13 cellular contexts compared by ENCODE assay signal in genomic region chr3:10547413-10547812, GRCh38. TPM values are rescaled to one million over a fixed set of nuclear protein-coding genes. Genes with fewer than 3 reads are reported as not detected.
A peak's percentile ranks its signal among the peaks of the same experiment; 100 is the strongest.
DNase-seq lines count a peak whose midpoint lies in the region; ATAC-seq and TF ChIP-seq lines count a peak whose summit lies in the region.
"Had no signal": no experiment of that assay in that cellular context is flagged by ENCODE, and none has a peak within 500 bp of the region (broad histone marks: within the 10 kb centered on the region; RNA-seq: fewer than 3 reads in every experiment).

No MANE protein-coding gene starts in this region.

- ATAC-seq in left cardiac atrium (no peak), PC-3 (no peak)
- ATAC-seq: CD8-positive, alpha-beta T cell had no signal

- BruUV-seq in PC-3 (replicated peaks; lab: Mats Ljungman, UMichigan): no TSS peak

- no peaks in the 10 kb centered on the region for H3K79me2 ChIP-seq in PC-3 (ENCODE audit: low read length)

- TF ChIP-seq CTCF in coronary artery (IDR thresholded peaks at IDR 0.05) (no peak), progenitor cell of endocrine pancreas (IDR thresholded peaks at IDR 0.05; ENCODE audit: unreplicated experiment) (no peak), PC-3 (conservative IDR thresholded peaks at IDR 0.05; ENCODE audit: low read depth, low read length) (no peak)

- no peaks in the 10 kb centered on the region for H3K36me3 Mint-ChIP-seq in progenitor cell of endocrine pancreas (ENCODE audit: insufficient read depth)
- H3K36me3 Mint-ChIP-seq: CD8-positive, alpha-beta T cell had no signal

- no peak overlapping the region for H3K27ac Mint-ChIP-seq in progenitor cell of endocrine pancreas
- H3K27ac Mint-ChIP-seq: B cell; CD8-positive, alpha-beta T cell; H9 had no signal

- DNase-seq in cardiac septum (ENCODE audit: low spot score): peak; percentile 12
- no peak for DNase-seq in left cardiac atrium
- DNase-seq in coronary artery (ENCODE audit: low spot score): peak; percentile 14
- DNase-seq in mesenteric fat pad (ENCODE audit: low spot score): peak; percentile 45
- DNase-seq in progenitor cell of endocrine pancreas (ENCODE audit: low spot score, unreplicated experiment): no peak
- DNase-seq in PC-3: no peak
- DNase-seq: Calu3, DMS79 treated with DMSO at 0.1 percent for 48 hours, GF-D8 had no signal

- intact Hi-C loops in cardiac septum (cut with DNase I) (no loop called here), left cardiac atrium (cut with DNase I) (no loop called here), PC-3 (cut with micrococcal nuclease) (no loop called here)

- H3K27me3 Mint-ChIP-seq in progenitor cell of endocrine pancreas: no peaks in the 10 kb centered on the region

- no peak overlapping the region for H3K4me3 Mint-ChIP-seq in progenitor cell of endocrine pancreas (ENCODE audit: low read depth)
- H3K4me3 Mint-ChIP-seq: B cell; CD8-positive, alpha-beta T cell; H9 had no signal

- POLR2A ChIA-PET in PC-3 (lab: Charles Lee; ENCODE audit: unreplicated experiment): no interaction called here

- peaks cover 6% of the 10 kb centered on the region; the same call in 1 of the 2 replicates for H3K9me3 ChIP-seq in PC-3 (ENCODE audit: low read length)

- H3F3A ChIP-seq in PC-3 (ENCODE audit: low read length, unreplicated experiment): no peaks in the 10 kb centered on the region

- no peaks in the 10 kb centered on the region for H3K36me3 ChIP-seq in PC-3 (ENCODE audit: low read depth, low read length)
- H3K36me3 ChIP-seq: BLaER1 treated with 17β-estradiol and CSF1 and Interleukin-3, amounts not matched to agents 10 nM and 100 nM had no signal

- H3K9me2 ChIP-seq in PC-3 (replicated peaks; ENCODE audit: low read length): no peaks in the 10 kb centered on the region

- H3K4me1 ChIP-seq in PC-3 (ENCODE audit: insufficient read depth, low read length): peaks cover 19% of the 10 kb centered on the region

- H2AFZ ChIP-seq in PC-3 (ENCODE audit: low read length): no peak overlapping the region

- no peak overlapping the region for H3K4me2 ChIP-seq in PC-3 (ENCODE audit: low read length)

- H3K9ac ChIP-seq in PC-3 (ENCODE audit: low read length): no peak overlapping the region
- H3K9ac ChIP-seq: BLaER1 treated with 17β-estradiol and CSF1 and Interleukin-3, amounts not matched to agents 10 nM and 100 nM had no signal

- no peak overlapping the region for H3K27ac ChIP-seq in coronary artery
- no peak overlapping the region for H3K27ac ChIP-seq in PC-3 (ENCODE audit: low read length)
- H3K27ac ChIP-seq: BLaER1 treated with 17β-estradiol and CSF1 and Interleukin-3, amounts not matched to agents 10 nM and 100 nM had no signal

- H4K20me1 ChIP-seq in PC-3 (ENCODE audit: low read length): no peaks in the 10 kb centered on the region

- H3K4me3 ChIP-seq in coronary artery (no peak overlapping the region), PC-3 (ENCODE audit: low read length) (no peak overlapping the region)
- H3K4me3 ChIP-seq: BLaER1 treated with 17β-estradiol and CSF1 and Interleukin-3, amounts not matched to agents 10 nM and 100 nM had no signal

- no peaks in the 10 kb centered on the region for H3K4me1 Mint-ChIP-seq in progenitor cell of endocrine pancreas (ENCODE audit: low read depth)

- peaks cover 9% of the 10 kb centered on the region; the same call in 1 of the 2 replicates for H3K27me3 ChIP-seq in PC-3 (ENCODE audit: low read length)
- H3K27me3 ChIP-seq: BLaER1 treated with 17β-estradiol and CSF1 and Interleukin-3, amounts not matched to agents 10 nM and 100 nM had no signal

- peaks cover 8% of the 10 kb centered on the region for H3K9me3 Mint-ChIP-seq in progenitor cell of endocrine pancreas (ENCODE audit: low read depth)

- CTCF ChIA-PET in PC-3 (lab: Charles Lee): no interaction called here

RNA-seq across cellular contexts. Expression of gene ATP2B2, which starts 42.0 kb away (rescaled TPM):
- total RNA-seq in cardiac septum (0.13 TPM), left cardiac atrium (under 1 TPM in 1 of 2 donors, not detected in 1; 0.31 TPM), mesenteric fat pad (0.16 TPM), progenitor cell of endocrine pancreas (0.07 TPM in 2 replicates), PC-3 (2014; rRNA removed) (not detected in 2 replicates)
- total RNA-seq: B cell; Calu3; CD8-positive, alpha-beta T cell had no signal

Comparison
In these comparisons a context has a peak if more than half of its experiments do, and no peak if none do; other contexts are left out.
1. DNase-seq: peak in cardiac septum (single experiment), coronary artery (single experiment) and mesenteric fat pad (single experiment); none in left cardiac atrium (single experiment), progenitor cell of endocrine pancreas (single experiment) and PC-3 (single experiment).